Comparison of ENCODE assay signal across 21 cellular contexts in genomic region chr7:89772276-89772675, GRCh38.
"Had no signal": no experiment of that assay in that cellular context is flagged by ENCODE, and none has a peak within 500 bp of the region (broad histone marks: within the 10 kb centered on the region; RNA-seq: fewer than 3 reads in every experiment).

No MANE protein-coding gene starts in this region.

- FAIRE-seq: pancreas had no signal

- H3K4me1 ChIP-seq: esophagus squamous epithelium, heart right ventricle, pancreas, psoas muscle, right atrium auricular region, suprapubic skin, tibial nerve had no signal

- H3K27ac ChIP-seq: esophagus squamous epithelium, heart right ventricle, pancreas, psoas muscle, right atrium auricular region, suprapubic skin, tibial nerve had no signal

- H3K4me3 ChIP-seq: esophagus squamous epithelium, heart right ventricle, pancreas, psoas muscle, right atrium auricular region, suprapubic skin, tibial nerve had no signal

- H3K9me3 ChIP-seq: esophagus squamous epithelium, pancreas, psoas muscle, right atrium auricular region, tibial nerve had no signal

- H3K36me3 ChIP-seq: esophagus squamous epithelium, heart right ventricle, pancreas, right atrium auricular region, suprapubic skin, tibial nerve had no signal

- H3K27me3 ChIP-seq: esophagus squamous epithelium, heart right ventricle, pancreas, right atrium auricular region, suprapubic skin, tibial nerve had no signal

- ATAC-seq: activated CD8-positive, alpha-beta T cell treated with anti-CD3 and anti-CD28 coated beads for 36 hours; activated naive CD8-positive, alpha-beta T cell treated with anti-CD3 and anti-CD28 coated beads, Interleukin-2, amount 50 U/mL, for 24 hours; activated T-cell treated with anti-CD3 and anti-CD28 coated beads, Interleukin-2, amount 50 U/mL, for 4 hours; heart right ventricle; naive thymus-derived CD4-positive, alpha-beta T cell; pancreas; psoas muscle had no signal

- DNase-seq: activated B cell treated with CpG ODN at 0.5 μM for 24 hours; activated CD4-positive, alpha-beta T cell treated with anti-CD3 and anti-CD28 coated beads, Interleukin-2, amount 50 U/mL, for 1 hour; activated CD8-positive, alpha-beta T cell treated with anti-CD3 and anti-CD28 coated beads for 36 hours; activated naive CD8-positive, alpha-beta T cell treated with anti-CD3 and anti-CD28 coated beads, Interleukin-2, amount 50 U/mL, for 24 hours; activated T-cell treated with anti-CD3 and anti-CD28 coated beads, Interleukin-2, amount 50 U/mL, for 4 hours; amygdala; central memory CD4-positive, alpha-beta T cell; endodermal cell; esophagus squamous epithelium; foreskin melanocyte; heart right ventricle; kidney glomerular epithelial cell; naive thymus-derived CD4-positive, alpha-beta T cell; nucleus accumbens; pancreas; psoas muscle; stimulated activated naive CD4-positive, alpha-beta T cell; T-helper 2 cell had no signal
